ENCODE assay signal across 10 cellular contexts in genomic region chr9:120904061-120904998, GRCh38.
A peak's percentile ranks its signal among the peaks of the same experiment; 100 is the strongest.
DNase-seq lines count a peak whose midpoint lies in the region; ATAC-seq lines count a peak whose summit lies in the region.
"Had no signal": no experiment of that assay in that cellular context is flagged by ENCODE, and none has a peak within 500 bp of the region (broad histone marks: within the 10 kb centered on the region; RNA-seq: fewer than 3 reads in every experiment).

No MANE protein-coding gene starts in this region.

- peak overlapping the region; percentile 93 for H3K27ac Mint-ChIP-seq in activated naive CD8-positive, alpha-beta T cell treated with anti-CD3 and anti-CD28 coated beads, Interleukin-2, amount 50 U/mL, for 24 hours
- H3K27ac Mint-ChIP-seq in stimulated activated naive CD8-positive, alpha-beta T cell treated with anti-CD3 and anti-CD28 coated beads, Interleukin-15, Interleukin-2, amounts not matched to agents 100 ng/mL and 50 ng/mL, for 24 hours, result peak overlapping the region; percentile 84

- H3K36me3 Mint-ChIP-seq in activated naive CD8-positive, alpha-beta T cell treated with anti-CD3 and anti-CD28 coated beads, Interleukin-2, amount 50 U/mL, for 24 hours (ENCODE audit: low read depth), result peaks cover 82% of the 10 kb centered on the region
- H3K36me3 Mint-ChIP-seq in stimulated activated naive CD8-positive, alpha-beta T cell treated with anti-CD3 and anti-CD28 coated beads, Interleukin-15, Interleukin-2, amounts not matched to agents 100 ng/mL and 50 ng/mL, for 24 hours (ENCODE audit: low read depth), result peaks cover 91% of the 10 kb centered on the region

- no peaks in the 10 kb centered on the region for H3K9me3 Mint-ChIP-seq in activated naive CD8-positive, alpha-beta T cell treated with anti-CD3 and anti-CD28 coated beads, Interleukin-2, amount 50 U/mL, for 24 hours
- H3K9me3 Mint-ChIP-seq in stimulated activated naive CD8-positive, alpha-beta T cell treated with anti-CD3 and anti-CD28 coated beads, Interleukin-15, Interleukin-2, amounts not matched to agents 100 ng/mL and 50 ng/mL, for 24 hours, result no peaks in the 10 kb centered on the region

- H3K4me1 Mint-ChIP-seq in activated naive CD8-positive, alpha-beta T cell treated with anti-CD3 and anti-CD28 coated beads, Interleukin-2, amount 50 U/mL, for 24 hours, result peaks cover 95% of the 10 kb centered on the region
- peaks cover 99% of the 10 kb centered on the region for H3K4me1 Mint-ChIP-seq in stimulated activated naive CD8-positive, alpha-beta T cell treated with anti-CD3 and anti-CD28 coated beads, Interleukin-15, Interleukin-2, amounts not matched to agents 100 ng/mL and 50 ng/mL, for 24 hours (ENCODE audit: low read depth)

- H3K4me3 Mint-ChIP-seq in activated naive CD8-positive, alpha-beta T cell treated with anti-CD3 and anti-CD28 coated beads, Interleukin-2, amount 50 U/mL, for 24 hours, result peak overlapping the region; percentile 53
- peak overlapping the region; percentile 46 for H3K4me3 Mint-ChIP-seq in stimulated activated naive CD8-positive, alpha-beta T cell treated with anti-CD3 and anti-CD28 coated beads, Interleukin-15, Interleukin-2, amounts not matched to agents 100 ng/mL and 50 ng/mL, for 24 hours

- no peak for ATAC-seq in activated naive CD8-positive, alpha-beta T cell treated with anti-CD3 and anti-CD28 coated beads, Interleukin-2, amount 50 U/mL, for 24 hours
- ATAC-seq in HG02870 (IDR thresholded peaks at IDR 0.05; ENCODE audit: unreplicated experiment), result no peak
- ATAC-seq in GM18868 (IDR thresholded peaks at IDR 0.05; ENCODE audit: unreplicated experiment), result no peak
- ATAC-seq in HG03095 (IDR thresholded peaks at IDR 0.05; ENCODE audit: unreplicated experiment), result no peak

- H3K27me3 Mint-ChIP-seq in activated naive CD8-positive, alpha-beta T cell treated with anti-CD3 and anti-CD28 coated beads, Interleukin-2, amount 50 U/mL, for 24 hours, result no peaks in the 10 kb centered on the region
- no peaks in the 10 kb centered on the region for H3K27me3 Mint-ChIP-seq in stimulated activated naive CD8-positive, alpha-beta T cell treated with anti-CD3 and anti-CD28 coated beads, Interleukin-15, Interleukin-2, amounts not matched to agents 100 ng/mL and 50 ng/mL, for 24 hours

- DNase-seq in activated CD8-positive, alpha-beta memory T cell treated with anti-CD3 and anti-CD28 coated beads for 24 hours, result peak; percentile 69
- DNase-seq in activated CD8-positive, alpha-beta memory T cell treated with anti-CD3 and anti-CD28 coated beads, Interleukin-2, amount 50 U/mL, for 4 hours, result no peak
- peak in 3 of 5 experiments; percentile 66 to 80 (median 67) for DNase-seq in T-helper 2 cell
- DNase-seq in activated naive CD8-positive, alpha-beta T cell treated with anti-CD3 and anti-CD28 coated beads, Interleukin-2, amount 50 U/mL, for 24 hours, result no peak
- DNase-seq: NCI-H1436 treated with DMSO at 0.1 percent for 48 hours, OCI-M1 had no signal

Comparison
In these comparisons a context has a peak if more than half of its experiments do, and no peak if none do; other contexts are left out.
1. DNase-seq: peak in activated CD8-positive, alpha-beta memory T cell treated with anti-CD3 and anti-CD28 coated beads for 24 hours (single experiment) and T-helper 2 cell (3 of 5); none in activated CD8-positive, alpha-beta memory T cell treated with anti-CD3 and anti-CD28 coated beads, Interleukin-2, amount 50 U/mL, for 4 hours (single experiment) and activated naive CD8-positive, alpha-beta T cell treated with anti-CD3 and anti-CD28 coated beads, Interleukin-2, amount 50 U/mL, for 24 hours (single experiment).